ENCODE assay signal across 8 cellular contexts in the genomic region with DNA sequence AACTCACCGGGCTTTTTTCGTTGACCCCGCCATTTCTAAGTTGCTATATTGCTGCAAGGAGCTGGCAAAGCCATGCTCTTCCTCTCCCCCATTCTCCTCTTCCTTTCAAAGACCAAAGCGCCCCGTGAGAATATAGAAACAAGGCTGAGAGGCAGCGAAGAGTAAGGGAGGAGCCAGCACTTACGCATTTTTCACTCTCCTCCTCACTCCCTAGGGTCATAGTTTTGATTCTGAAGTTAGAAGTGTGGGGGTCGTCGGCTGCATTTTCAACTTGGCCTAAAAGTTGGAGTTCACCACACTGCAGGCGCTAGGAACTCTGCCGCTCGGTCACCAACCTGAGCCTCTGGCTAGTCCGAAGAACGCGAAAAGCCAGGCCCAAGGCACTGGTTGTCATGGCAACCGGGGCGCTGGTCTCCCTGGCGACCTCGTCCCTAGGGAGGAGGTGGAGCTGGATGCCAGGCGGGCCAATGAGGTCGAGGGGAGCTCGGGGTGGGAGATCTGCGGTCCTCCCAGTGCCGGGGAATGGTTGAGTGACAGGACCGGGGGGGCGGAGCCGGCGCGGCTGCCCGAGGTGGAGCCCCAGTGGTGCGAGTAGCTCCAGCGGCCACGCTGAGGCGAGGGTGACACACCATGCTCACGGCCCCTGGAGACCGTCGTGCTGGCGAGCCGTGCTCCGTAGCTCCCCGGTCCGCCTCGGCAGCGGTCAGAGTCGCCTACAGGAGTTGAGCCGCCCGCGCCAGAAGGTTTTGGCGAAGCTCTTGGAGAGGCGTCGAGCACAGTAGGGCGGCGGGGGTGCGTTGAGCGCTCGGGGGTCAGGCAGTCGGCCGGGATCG. TPM values are rescaled to one million over a fixed set of nuclear protein-coding genes. Genes with fewer than 3 reads are reported as not detected.
DNase-seq lines count a peak whose midpoint lies in the region; ATAC-seq and TF ChIP-seq lines count a peak whose summit lies in the region.

Gene PTPN13, plus strand, starts transcription at position 590 of the 833 bp plus-strand sequence. CDS start 40,942 bp downstream, outside the sequence.

- peak; percentile 74 for ATAC-seq in CD4-positive, alpha-beta T cell (ENCODE audit: poor library complexity)
- peak; percentile 96 for ATAC-seq in GM19455 (IDR thresholded peaks at IDR 0.05; ENCODE audit: unreplicated experiment)
- peak; percentile 94 for ATAC-seq in HG03571 (IDR thresholded peaks at IDR 0.05; ENCODE audit: unreplicated experiment)
- ATAC-seq in mucosa of descending colon = peak; percentile 97

- H3K9me3 ChIP-seq in CD4-positive, alpha-beta T cell (ENCODE audit: control insufficient read depth, low read length) = no peaks in the 10 kb centered on the region
- no peaks in the 10 kb centered on the region for H3K9me3 ChIP-seq in esophagus (ENCODE audit: control insufficient read depth in 2 of 2, insufficient read depth in 1 of 2, low read depth in 1 of 2, low read length in 1 of 2)
- H3K9me3 ChIP-seq in mucosa of descending colon = no peaks in the 10 kb centered on the region

- H3K4me1 ChIP-seq in esophagus (ENCODE audit: control insufficient read depth in 2 of 2, insufficient read depth in 2 of 2, low read length in 1 of 2) = no peaks in the 10 kb centered on the region
- H3K4me1 ChIP-seq in mucosa of descending colon (ENCODE audit: low read depth) = peaks cover 13% of the 10 kb centered on the region

- intact Hi-C loops in CD4-positive, alpha-beta T cell (cut with DNase I, micrococcal nuclease) = no loop called here
- intact Hi-C loops in mucosa of descending colon (cut with DNase I, micrococcal nuclease) = no loop called here

- POLR2A ChIA-PET in CD4-positive, alpha-beta T cell (lab: Charles Lee) = interaction anchor here (0.8 to 1.5 kb wide), 4 partner anchors 11 to 50 kb away, joined by 3 to 9 read pairs (median 3); no protein-coding TSS in a partner anchor

- H3K27ac ChIP-seq in CD4-positive, alpha-beta T cell (ENCODE audit: low read depth, low read length) = no peak within 1 kb of the TSS
- H3K27ac ChIP-seq in esophagus (ENCODE audit: low read depth in 2 of 2, low read length in 1 of 2) = peak within 1 kb of the TSS; percentile 87 to 97

- peak within 1 kb of the TSS; percentile 91 for H3K4me3 Mint-ChIP-seq in CD4-positive, alpha-beta T cell

- peak; percentile 39 to 67 (median 53) for DNase-seq in CD4-positive, alpha-beta T cell
- DNase-seq in NOMO-1 treated with DMSO at 0.1 percent for 48 hours (lab: John Stamatoyannopoulos, UW; ENCODE audit: unreplicated experiment) (peak; percentile 98), activated T-cell treated with anti-CD3 and anti-CD28 coated beads for 48 hours (ENCODE audit: low read depth) (peak; percentile 64), mucosa of descending colon (peak; percentile 91 to 94 (median 94))
- DNase-seq in stimulated activated CD8-positive, alpha-beta memory T cell treated with anti-CD3 and anti-CD28 coated beads, Interleukin-4, amount 100 ng/mL, for 24 hours (ENCODE audit: low read depth) = peak; percentile 52

- H3K36me3 Mint-ChIP-seq in CD4-positive, alpha-beta T cell (ENCODE audit: low read depth) = no peaks in the 10 kb centered on the region

- H3K4me3 ChIP-seq in esophagus (ENCODE audit: low read depth in 1 of 2, low read length in 2 of 2) = peak within 1 kb of the TSS; percentile 82 to 86
- H3K4me3 ChIP-seq in mucosa of descending colon = peak within 1 kb of the TSS; percentile 17

- peak within 1 kb of the TSS; percentile 72 for H3K27ac Mint-ChIP-seq in CD4-positive, alpha-beta T cell

- TF ChIP-seq CTCF in CD4-positive, alpha-beta T cell (IDR thresholded peaks at IDR 0.05) = no peak
- no peak for TF ChIP-seq CTCF in mucosa of descending colon (IDR thresholded peaks at IDR 0.05)

- peaks cover 62% of the 10 kb centered on the region for H3K27me3 ChIP-seq in CD4-positive, alpha-beta T cell (ENCODE audit: control insufficient read depth, insufficient read depth, low read length)
- no peaks in the 10 kb centered on the region for H3K27me3 ChIP-seq in esophagus (ENCODE audit: control insufficient read depth in 1 of 2, insufficient read depth in 2 of 2, low read length in 2 of 2)

- H3K4me1 Mint-ChIP-seq in CD4-positive, alpha-beta T cell (ENCODE audit: low read depth) = peaks cover 19% of the 10 kb centered on the region

- peaks cover 56% of the 10 kb centered on the region for H3K27me3 Mint-ChIP-seq in CD4-positive, alpha-beta T cell

- H3K36me3 ChIP-seq in esophagus (ENCODE audit: control insufficient read depth in 2 of 2, insufficient read depth in 2 of 2, low read length in 1 of 2) (no peaks in the 10 kb centered on the region), mucosa of descending colon (ENCODE audit: low read depth) (no peaks in the 10 kb centered on the region)

- 1% methylated on average over 56 to 59 of the region's 59 CpGs for WGBS in esophagus, 2 donors

- CTCF ChIA-PET in CD4-positive, alpha-beta T cell (lab: Charles Lee) = no interaction called here

- H3K9me3 Mint-ChIP-seq in CD4-positive, alpha-beta T cell = no peaks in the 10 kb centered on the region

RNA-seq across cellular contexts. Expression of gene PTPN13, which starts in this region (rescaled TPM):
- 1 to 10 TPM; 3.9 to 4.1 TPM for total RNA-seq in CD4-positive, alpha-beta T cell
- 10 to 100 TPM; 12.2 to 18.3 TPM for polyA plus RNA-seq in esophagus
- total RNA-seq in mucosa of descending colon = 10 to 100 TPM in 1 of 3 donors, 1 to 10 TPM in 2; 2.9 to 15.6 (median 3.7) TPM
